In the genomic region with DNA sequence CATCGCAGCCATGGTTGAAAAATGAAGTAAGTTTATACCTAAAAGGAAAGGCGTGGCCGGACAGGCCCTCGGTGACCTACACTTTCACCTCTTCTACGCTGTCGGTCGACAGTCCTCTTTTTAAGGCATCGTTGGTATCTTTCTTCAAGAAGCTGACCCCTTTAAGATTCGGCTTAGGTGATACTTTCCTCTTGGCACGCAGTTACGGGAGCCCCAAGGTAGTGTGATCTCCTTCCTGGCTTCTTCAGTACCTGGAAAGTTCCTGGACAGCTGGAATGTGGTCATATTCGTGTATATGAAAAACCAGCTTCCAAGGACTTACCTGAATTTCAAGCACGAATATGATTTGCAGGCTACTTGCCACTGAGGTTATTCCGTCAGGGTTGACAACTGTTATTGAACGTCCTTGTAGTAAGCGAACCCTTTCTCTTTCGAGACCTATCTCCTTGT, we compare ENCODE assay signal across 1 cellular context.
TF ChIP-seq lines count a peak whose summit lies in the region.

No MANE protein-coding gene starts in this region.

TF ChIP-seq in WTC11, 78 proteins besides CTCF, POLR2A, EP300 and RAD21 (continued from another document):
- TF ChIP-seq, protein P1, sequence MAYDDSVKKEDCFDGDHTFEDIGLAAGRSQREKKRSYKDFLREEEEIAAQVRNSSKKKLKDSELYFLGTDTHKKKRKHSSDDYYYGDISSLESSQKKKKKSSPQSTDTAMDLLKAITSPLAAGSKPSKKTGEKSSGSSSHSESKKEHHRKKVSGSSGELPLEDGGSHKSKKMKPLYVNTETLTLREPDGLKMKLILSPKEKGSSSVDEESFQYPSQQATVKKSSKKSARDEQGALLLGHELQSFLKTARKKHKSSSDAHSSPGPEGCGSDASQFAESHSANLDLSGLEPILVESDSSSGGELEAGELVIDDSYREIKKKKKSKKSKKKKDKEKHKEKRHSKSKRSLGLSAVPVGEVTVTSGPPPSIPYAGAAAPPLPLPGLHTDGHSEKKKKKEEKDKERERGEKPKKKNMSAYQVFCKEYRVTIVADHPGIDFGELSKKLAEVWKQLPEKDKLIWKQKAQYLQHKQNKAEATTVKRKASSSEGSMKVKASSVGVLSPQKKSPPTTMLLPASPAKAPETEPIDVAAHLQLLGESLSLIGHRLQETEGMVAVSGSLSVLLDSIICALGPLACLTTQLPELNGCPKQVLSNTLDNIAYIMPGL (CRISPR knock-in tag; IDR thresholded peaks at IDR 0.05), result no peak
- no peak for TF ChIP-seq ZNF138 (CRISPR knock-in tag; conservative IDR thresholded peaks at IDR 0.05)
- TF ChIP-seq, protein P2, sequence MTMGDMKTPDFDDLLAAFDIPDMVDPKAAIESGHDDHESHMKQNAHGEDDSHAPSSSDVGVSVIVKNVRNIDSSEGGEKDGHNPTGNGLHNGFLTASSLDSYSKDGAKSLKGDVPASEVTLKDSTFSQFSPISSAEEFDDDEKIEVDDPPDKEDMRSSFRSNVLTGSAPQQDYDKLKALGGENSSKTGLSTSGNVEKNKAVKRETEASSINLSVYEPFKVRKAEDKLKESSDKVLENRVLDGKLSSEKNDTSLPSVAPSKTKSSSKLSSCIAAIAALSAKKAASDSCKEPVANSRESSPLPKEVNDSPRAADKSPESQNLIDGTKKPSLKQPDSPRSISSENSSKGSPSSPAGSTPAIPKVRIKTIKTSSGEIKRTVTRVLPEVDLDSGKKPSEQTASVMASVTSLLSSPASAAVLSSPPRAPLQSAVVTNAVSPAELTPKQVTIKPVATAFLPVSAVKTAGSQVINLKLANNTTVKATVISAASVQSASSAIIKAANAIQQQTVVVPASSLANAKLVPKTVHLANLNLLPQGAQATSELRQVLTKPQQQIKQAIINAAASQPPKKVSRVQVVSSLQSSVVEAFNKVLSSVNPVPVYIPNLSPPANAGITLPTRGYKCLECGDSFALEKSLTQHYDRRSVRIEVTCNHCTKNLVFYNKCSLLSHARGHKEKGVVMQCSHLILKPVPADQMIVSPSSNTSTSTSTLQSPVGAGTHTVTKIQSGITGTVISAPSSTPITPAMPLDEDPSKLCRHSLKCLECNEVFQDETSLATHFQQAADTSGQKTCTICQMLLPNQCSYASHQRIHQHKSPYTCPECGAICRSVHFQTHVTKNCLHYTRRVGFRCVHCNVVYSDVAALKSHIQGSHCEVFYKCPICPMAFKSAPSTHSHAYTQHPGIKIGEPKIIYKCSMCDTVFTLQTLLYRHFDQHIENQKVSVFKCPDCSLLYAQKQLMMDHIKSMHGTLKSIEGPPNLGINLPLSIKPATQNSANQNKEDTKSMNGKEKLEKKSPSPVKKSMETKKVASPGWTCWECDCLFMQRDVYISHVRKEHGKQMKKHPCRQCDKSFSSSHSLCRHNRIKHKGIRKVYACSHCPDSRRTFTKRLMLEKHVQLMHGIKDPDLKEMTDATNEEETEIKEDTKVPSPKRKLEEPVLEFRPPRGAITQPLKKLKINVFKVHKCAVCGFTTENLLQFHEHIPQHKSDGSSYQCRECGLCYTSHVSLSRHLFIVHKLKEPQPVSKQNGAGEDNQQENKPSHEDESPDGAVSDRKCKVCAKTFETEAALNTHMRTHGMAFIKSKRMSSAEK (CRISPR knock-in tag; IDR thresholded peaks at IDR 0.05; ENCODE audit: borderline replicate concordance), result no peak
- no peak for TF ChIP-seq FOXP1 (CRISPR knock-in tag; IDR thresholded peaks at IDR 0.05; ENCODE audit: borderline replicate concordance)
